Comparison of ENCODE assay signal across 11 cellular contexts in genomic region chr11:117218133-117218915, GRCh38. TPM values are rescaled to one million over a fixed set of nuclear protein-coding genes. Genes with fewer than 3 reads are reported as not detected.
DNase-seq lines count a peak whose midpoint lies in the region; ATAC-seq and TF ChIP-seq lines count a peak whose summit lies in the region.
"Had no signal": no experiment of that assay in that cellular context is flagged by ENCODE, and none has a peak within 500 bp of the region (broad histone marks: within the 10 kb centered on the region; RNA-seq: fewer than 3 reads in every experiment).

No MANE protein-coding gene starts in this region.

- H3K27me3 ChIP-seq in gastroesophageal sphincter (no peaks in the 10 kb centered on the region), ovary (no peaks in the 10 kb centered on the region), vagina (no peaks in the 10 kb centered on the region)

- WGBS in gastroesophageal sphincter (ENCODE audit: low coverage in 1 of 2), 2 donors: 28 to 36% methylated on average over 8 to 14 of the region's 15 CpGs
- 7 to 22% (median 8%) methylated on average over 15 of the region's 15 CpGs for WGBS in ovary, 3 donors

- no peak for TF ChIP-seq POLR2A in gastroesophageal sphincter (IDR thresholded peaks at IDR 0.05)
- TF ChIP-seq POLR2A in ovary (IDR thresholded peaks at IDR 0.05): no peak
- TF ChIP-seq POLR2A in vagina (IDR thresholded peaks at IDR 0.05): no peak

- peak; percentile 21 for ATAC-seq in Right ventricle myocardium inferior
- ATAC-seq in gastroesophageal sphincter: peak; percentile 34
- no peak for ATAC-seq in HG03520 (IDR thresholded peaks at IDR 0.05; ENCODE audit: unreplicated experiment)
- ATAC-seq in HG03175 (IDR thresholded peaks at IDR 0.05; ENCODE audit: unreplicated experiment): no peak

- TF ChIP-seq EP300 in gastroesophageal sphincter (IDR thresholded peaks at IDR 0.05) (peak; percentile 26), ovary (IDR thresholded peaks at IDR 0.05) (no peak)

- H3K27ac ChIP-seq in gastroesophageal sphincter (peak overlapping the region; percentile 93 to 98 (median 95)), ovary (peak overlapping the region; percentile 78 to 86), vagina (peak overlapping the region; percentile 81)

- peaks cover 0 to 54% of the 10 kb centered on the region in 2 donors for H3K36me3 ChIP-seq in gastroesophageal sphincter
- no peaks in the 10 kb centered on the region for H3K36me3 ChIP-seq in ovary
- H3K36me3 ChIP-seq in vagina: peaks cover 0 to 50% of the 10 kb centered on the region in 2 donors

- H3K4me3 ChIP-seq in gastroesophageal sphincter: peak overlapping the region in 1 of 2 donors; percentile 16
- H3K4me3 ChIP-seq in ovary: no peak overlapping the region
- peak overlapping the region in 1 of 2 donors; percentile 26 for H3K4me3 ChIP-seq in vagina

- no peak for TF ChIP-seq CTCF in gastroesophageal sphincter (IDR thresholded peaks at IDR 0.05)
- TF ChIP-seq CTCF in ovary (IDR thresholded peaks at IDR 0.05): no peak
- TF ChIP-seq CTCF in vagina (IDR thresholded peaks at IDR 0.05): no peak

- H3K9me3 ChIP-seq in gastroesophageal sphincter: no peaks in the 10 kb centered on the region
- no peaks in the 10 kb centered on the region for H3K9me3 ChIP-seq in ovary
- H3K9me3 ChIP-seq in vagina: no peaks in the 10 kb centered on the region

- intact Hi-C loops in Right ventricle myocardium inferior (cut with DNase I): loop anchor here (2.0 kb wide), 1 partner anchor 20 kb away; the partner anchor contains the start of gene TAGLN
- intact Hi-C loops in cardiac septum (cut with DNase I): no loop called here
- intact Hi-C loops in ovary (cut with DNase I): no loop called here
- intact Hi-C loops in vagina (cut with DNase I): loop anchor here (2.0 kb wide), 1 partner anchor 20 kb away; the partner anchor contains the start of gene TAGLN

- no peak for DNase-seq in Right ventricle myocardium inferior (ENCODE audit: missing footprints)
- DNase-seq in cardiac septum (ENCODE audit: low spot score): no peak
- peak; percentile 54 to 77 (median 65) for DNase-seq in ovary
- no peak for DNase-seq in vagina (ENCODE audit: extremely low spot score in 2 of 2)
- DNase-seq in nucleus accumbens (lab: John Stamatoyannopoulos, UW): no peak
- DNase-seq: foreskin fibroblast, NCI-H2227 treated with DMSO at 0.1 percent for 48 hours, SHP77 had no signal

- H3K4me1 ChIP-seq in gastroesophageal sphincter: peaks cover 24 to 79% (median 43%) of the 10 kb centered on the region in 3 donors
- peaks cover 44% of the 10 kb centered on the region for H3K4me1 ChIP-seq in ovary (ENCODE audit: insufficient read depth)
- H3K4me1 ChIP-seq in vagina: peaks cover 46% of the 10 kb centered on the region

RNA-seq across cellular contexts. Expression of gene PCSK7, which starts 13.5 kb away (rescaled TPM):
- total RNA-seq in Right ventricle myocardium inferior (26.7 TPM), cardiac septum (45.5 TPM), gastroesophageal sphincter (10 to 100 TPM; 28.9 to 40.5 (median 35.3) TPM), ovary (10 to 100 TPM; 16.3 to 67.7 (median 32.2) TPM), vagina (63.8 TPM)
- 10 to 100 TPM; 14.5 to 15.7 TPM for polyA plus RNA-seq in ovary

RNA-seq across cellular contexts. Expression of gene RNF214, which starts 14.1 kb away (rescaled TPM):
- 17.3 TPM for total RNA-seq in Right ventricle myocardium inferior
- total RNA-seq in cardiac septum: 27.6 TPM
- total RNA-seq in gastroesophageal sphincter: 10 to 100 TPM; 14.8 to 21.2 (median 17.4) TPM
- 10 to 100 TPM in 6 of 7 donors, 1 to 10 TPM in 1; 9.7 to 40.9 (median 29.3) TPM for total RNA-seq in ovary
- polyA plus RNA-seq in ovary: 10 to 100 TPM; 12.8 to 22.7 TPM
- 10.8 TPM for total RNA-seq in vagina

RNA-seq across cellular contexts. Expression of gene TAGLN, which starts 19.2 kb away (rescaled TPM):
- total RNA-seq in Right ventricle myocardium inferior (122 TPM), cardiac septum (317 TPM), gastroesophageal sphincter (over 10,000 TPM; 10,394 to 14,194 (median 13,050) TPM), ovary (1,000 to 10,000 TPM in 3 of 7 donors, 100 to 1,000 TPM in 4; 491 to 2,646 (median 828) TPM), vagina (1,935 TPM)
- 1,000 to 10,000 TPM; 1,650 to 3,307 TPM for polyA plus RNA-seq in ovary

RNA-seq across cellular contexts. Expression of gene SIDT2, which starts 39.8 kb away (rescaled TPM):
- total RNA-seq in Right ventricle myocardium inferior (26.1 TPM), cardiac septum (25.3 TPM), gastroesophageal sphincter (10 to 100 TPM; 15.3 to 50.1 (median 33.6) TPM), ovary (100 to 1,000 TPM in 1 of 7 donors, 10 to 100 TPM in 6; 36.5 to 141 (median 73.7) TPM), vagina (24.8 TPM)
- 100 to 1,000 TPM in 1 of 2 donors, 10 to 100 TPM in 1; 59.2 to 106 TPM for polyA plus RNA-seq in ovary

Comparison
In these comparisons a context has a peak if more than half of its experiments do, and no peak if none do; other contexts are left out.
1. intact Hi-C loops: an anchor here in Right ventricle myocardium inferior (2.0 kb wide) and vagina (2.0 kb wide); none called in cardiac septum and ovary.
2. ATAC-seq: peak in Right ventricle myocardium inferior (single experiment) and gastroesophageal sphincter (single experiment); none in HG03520 (single experiment) and HG03175 (single experiment).
3. DNase-seq: peak in ovary (5 of 5); none in Right ventricle myocardium inferior (single experiment), cardiac septum (single experiment), vagina (0 of 2) and nucleus accumbens (0 of 56).
4. Peak in every context shown above with its lines, with median percentiles within 50 percentile points of each other: H3K27ac ChIP-seq.